Comparison of ENCODE assay signal across 1 cellular context in the genomic region with DNA sequence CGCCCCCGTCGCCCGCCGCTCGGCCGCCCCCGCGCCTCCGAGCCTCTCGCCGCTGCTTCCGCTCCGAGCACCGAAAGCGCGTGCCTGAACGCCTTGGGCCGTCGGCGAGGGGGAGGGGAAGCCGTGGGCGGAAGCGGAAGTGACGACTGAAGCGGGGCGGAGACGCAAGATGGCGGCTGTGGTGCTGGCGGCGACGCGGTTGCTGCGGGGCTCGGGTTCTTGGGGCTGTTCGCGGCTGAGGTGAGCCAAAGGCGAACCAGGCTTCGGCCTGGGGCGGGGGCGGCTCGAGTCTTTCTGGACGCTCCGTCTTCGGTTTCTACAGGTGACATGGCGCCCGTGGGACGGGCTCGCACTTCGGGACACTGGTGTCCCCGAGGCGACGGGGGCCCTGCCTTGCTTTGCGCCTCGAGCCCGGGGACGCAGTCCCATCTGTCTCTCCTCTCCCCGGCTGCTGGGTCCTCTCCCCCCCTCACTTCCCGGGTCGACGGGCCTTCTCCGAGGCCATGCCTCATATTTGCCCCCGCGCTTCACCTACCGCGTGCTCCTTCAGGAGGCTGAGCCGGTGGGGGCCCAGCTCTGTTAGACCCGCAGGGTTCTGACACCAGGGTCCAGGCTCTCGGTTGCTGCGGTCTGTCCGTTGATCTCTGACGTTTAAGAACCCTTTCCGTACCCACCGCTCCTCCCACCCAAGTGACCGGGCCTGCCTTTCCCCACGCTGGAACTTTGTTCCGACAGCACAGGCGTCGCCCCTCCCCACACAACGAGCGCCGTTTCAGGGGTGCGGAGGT.
TF ChIP-seq lines count a peak whose summit lies in the region.

Gene ENTR1 (minus strand): TSS at position 115 of the 788 bp plus-strand sequence. CDS start 217 bp downstream, outside the sequence.
Gene PMPCA (plus strand): TSS at position 159 of the 788 bp plus-strand sequence. CDS start 11 bp downstream, at position 170.

TF ChIP-seq in HepG2, 621 proteins besides CTCF, POLR2A, EP300 and RAD21 (continued from another document and continues in another):
- TF ChIP-seq, protein P1, sequence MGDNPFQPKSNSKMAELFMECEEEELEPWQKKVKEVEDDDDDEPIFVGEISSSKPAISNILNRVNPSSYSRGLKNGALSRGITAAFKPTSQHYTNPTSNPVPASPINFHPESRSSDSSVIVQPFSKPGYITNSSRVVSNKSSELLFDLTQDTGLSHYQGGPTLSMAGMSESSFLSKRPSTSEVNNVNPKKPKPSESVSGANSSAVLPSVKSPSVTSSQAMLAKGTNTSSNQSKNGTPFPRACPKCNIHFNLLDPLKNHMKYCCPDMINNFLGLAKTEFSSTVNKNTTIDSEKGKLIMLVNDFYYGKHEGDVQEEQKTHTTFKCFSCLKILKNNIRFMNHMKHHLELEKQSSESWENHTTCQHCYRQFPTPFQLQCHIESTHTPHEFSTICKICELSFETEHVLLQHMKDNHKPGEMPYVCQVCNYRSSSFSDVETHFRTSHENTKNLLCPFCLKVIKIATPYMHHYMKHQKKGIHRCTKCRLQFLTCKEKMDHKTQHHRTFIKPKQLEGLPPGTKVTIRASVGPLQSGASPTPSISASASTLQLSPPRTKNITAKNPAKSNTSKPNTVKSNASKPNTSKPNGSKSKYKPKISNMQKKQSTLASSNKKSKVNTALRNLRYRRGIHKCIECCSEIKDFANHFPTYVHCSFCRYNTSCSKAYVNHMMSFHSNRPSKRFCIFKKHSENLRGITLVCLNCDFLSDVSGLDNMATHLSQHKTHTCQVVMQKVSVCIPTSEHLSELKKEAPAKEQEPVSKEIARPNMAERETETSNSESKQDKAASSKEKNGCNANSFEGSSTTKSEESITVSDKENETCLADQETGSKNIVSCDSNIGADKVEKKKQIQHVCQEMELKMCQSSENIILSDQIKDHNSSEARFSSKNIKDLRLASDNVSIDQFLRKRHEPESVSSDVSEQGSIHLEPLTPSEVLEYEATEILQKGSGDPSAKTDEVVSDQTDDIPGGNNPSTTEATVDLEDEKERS (CRISPR knock-in tag; IDR thresholded peaks at IDR 0.05): no peak
- TF ChIP-seq POLR2G (IDR thresholded peaks at IDR 0.05; ENCODE audit: low read depth, low read length) (peak; percentile 91), RNF2 (conservative IDR thresholded peaks at IDR 0.05; ENCODE audit: low read depth) (no peak), ZNF737 (CRISPR knock-in tag; IDR thresholded peaks at IDR 0.05; ENCODE audit: borderline replicate concordance) (no peak), ZNF878 (CRISPR knock-in tag; IDR thresholded peaks at IDR 0.05) (no peak), POLR2AphosphoS2 (IDR thresholded peaks at IDR 0.05; ENCODE audit: low read depth, low read length) (no peak), ZNF777 (CRISPR knock-in tag; IDR thresholded peaks at IDR 0.05) (peak; percentile 84), ZNF616 (CRISPR knock-in tag; IDR thresholded peaks at IDR 0.05; ENCODE audit: low read depth) (peak; percentile 33; the same call in 1 of the 2 replicates), RELA (CRISPR knock-in tag; IDR thresholded peaks at IDR 0.05) (no peak), ATF4 (CRISPR knock-in tag; IDR thresholded peaks at IDR 0.05) (peak in 1 of 2 experiments; percentile 54; a peak in 1 of 4 replicates), ZKSCAN8 (CRISPR knock-in tag; IDR thresholded peaks at IDR 0.05; ENCODE audit: borderline replicate concordance) (no peak), TOE1 (CRISPR knock-in tag; IDR thresholded peaks at IDR 0.05) (0 out of 2 replicates have a peak, but pooled peaks have one; percentile 27), NRL (CRISPR knock-in tag; IDR thresholded peaks at IDR 0.05; ENCODE audit: borderline replicate concordance) (no peak), KMT2A (CRISPR knock-in tag; IDR thresholded peaks at IDR 0.05) (peak; percentile 88), KLF12 (CRISPR knock-in tag; IDR thresholded peaks at IDR 0.05; ENCODE audit: borderline replicate concordance) (peak; percentile 22; the same call in 1 of the 2 replicates), ZZZ3 (CRISPR knock-in tag; IDR thresholded peaks at IDR 0.05; ENCODE audit: borderline replicate concordance) (no peak), GABPB1 (CRISPR knock-in tag; IDR thresholded peaks at IDR 0.05) (peak; percentile 97), FOSL2 (CRISPR knock-in tag; IDR thresholded peaks at IDR 0.05) (peak; percentile 43), SRSF4 (IDR thresholded peaks at IDR 0.05; ENCODE audit: low read depth, low read length, poor library complexity, severe bottlenecking) (no peak), JDP2 (CRISPR knock-in tag; IDR thresholded peaks at IDR 0.05; ENCODE audit: borderline replicate concordance) (no peak; the same call in 1 of the 2 replicates), PBX2 (CRISPR knock-in tag; IDR thresholded peaks at IDR 0.05) (no peak), ATAD3A (CRISPR knock-in tag; IDR thresholded peaks at IDR 0.05) (no peak), ZNF678 (CRISPR knock-in tag; IDR thresholded peaks at IDR 0.05) (no peak), TOPORS (CRISPR knock-in tag; IDR thresholded peaks at IDR 0.05) (no peak), GFI1 (CRISPR knock-in tag; IDR thresholded peaks at IDR 0.05; ENCODE audit: borderline replicate concordance) (no peak), MTF1 (CRISPR knock-in tag; IDR thresholded peaks at IDR 0.05) (no peak), ETV5 (CRISPR knock-in tag; IDR thresholded peaks at IDR 0.05; ENCODE audit: borderline replicate concordance) (peak; percentile 95), ZNF530 (CRISPR knock-in tag; IDR thresholded peaks at IDR 0.05; ENCODE audit: low read depth) (no peak), ZKSCAN5 (CRISPR knock-in tag; IDR thresholded peaks at IDR 0.05) (no peak), MBD4 (IDR thresholded peaks at IDR 0.05; ENCODE audit: borderline replicate concordance, low read length) (no peak), ZBTB42 (CRISPR knock-in tag; IDR thresholded peaks at IDR 0.05) (peak; percentile 55; the same call in 1 of the 2 replicates), KLF16 (CRISPR knock-in tag; IDR thresholded peaks at IDR 0.05) (no peak), ZNF75D (CRISPR knock-in tag; IDR thresholded peaks at IDR 0.05; ENCODE audit: borderline replicate concordance) (no peak), BRF2 (CRISPR knock-in tag; IDR thresholded peaks at IDR 0.05) (no peak), ZNF510 (CRISPR knock-in tag; IDR thresholded peaks at IDR 0.05; ENCODE audit: low read depth) (no peak), SIN3A (IDR thresholded peaks at IDR 0.05; ENCODE audit: borderline replicate concordance, low read depth, low read length) (peak; percentile 81; the same call in 1 of the 2 replicates), ZNF232 (CRISPR knock-in tag; IDR thresholded peaks at IDR 0.05; ENCODE audit: borderline replicate concordance) (no peak)
- TF ChIP-seq, protein P2, sequence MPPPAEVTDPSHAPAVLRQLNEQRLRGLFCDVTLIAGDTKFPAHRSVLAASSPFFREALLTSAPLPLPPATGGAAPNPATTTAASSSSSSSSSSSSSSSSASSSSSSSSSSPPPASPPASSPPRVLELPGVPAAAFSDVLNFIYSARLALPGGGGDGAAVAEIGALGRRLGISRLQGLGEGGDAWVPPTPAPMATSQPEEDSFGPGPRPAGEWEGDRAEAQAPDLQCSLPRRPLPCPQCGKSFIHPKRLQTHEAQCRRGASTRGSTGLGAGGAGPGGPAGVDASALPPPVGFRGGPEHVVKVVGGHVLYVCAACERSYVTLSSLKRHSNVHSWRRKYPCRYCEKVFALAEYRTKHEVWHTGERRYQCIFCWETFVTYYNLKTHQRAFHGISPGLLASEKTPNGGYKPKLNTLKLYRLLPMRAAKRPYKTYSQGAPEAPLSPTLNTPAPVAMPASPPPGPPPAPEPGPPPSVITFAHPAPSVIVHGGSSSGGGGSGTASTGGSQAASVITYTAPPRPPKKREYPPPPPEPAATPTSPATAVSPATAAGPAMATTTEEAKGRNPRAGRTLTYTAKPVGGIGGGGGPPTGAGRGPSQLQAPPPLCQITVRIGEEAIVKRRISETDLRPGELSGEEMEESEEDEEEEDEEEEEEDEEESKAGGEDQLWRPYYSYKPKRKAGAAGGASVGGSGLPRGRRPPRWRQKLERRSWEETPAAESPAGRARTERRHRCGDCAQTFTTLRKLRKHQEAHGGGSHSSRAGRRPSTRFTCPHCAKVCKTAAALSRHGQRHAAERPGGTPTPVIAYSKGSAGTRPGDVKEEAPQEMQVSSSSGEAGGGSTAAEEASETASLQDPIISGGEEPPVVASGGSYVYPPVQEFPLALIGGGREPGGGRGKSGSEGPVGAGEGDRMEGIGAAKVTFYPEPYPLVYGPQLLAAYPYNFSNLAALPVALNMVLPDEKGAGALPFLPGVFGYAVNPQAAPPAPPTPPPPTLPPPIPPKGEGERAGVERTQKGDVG (CRISPR knock-in tag; IDR thresholded peaks at IDR 0.05; ENCODE audit: borderline replicate concordance): no peak
- TF ChIP-seq, protein P3, sequence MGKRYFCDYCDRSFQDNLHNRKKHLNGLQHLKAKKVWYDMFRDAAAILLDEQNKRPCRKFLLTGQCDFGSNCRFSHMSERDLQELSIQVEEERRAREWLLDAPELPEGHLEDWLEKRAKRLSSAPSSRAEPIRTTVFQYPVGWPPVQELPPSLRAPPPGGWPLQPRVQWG (CRISPR knock-in tag; IDR thresholded peaks at IDR 0.05; ENCODE audit: borderline replicate concordance, low read depth): no peak
- TF ChIP-seq, protein P4, sequence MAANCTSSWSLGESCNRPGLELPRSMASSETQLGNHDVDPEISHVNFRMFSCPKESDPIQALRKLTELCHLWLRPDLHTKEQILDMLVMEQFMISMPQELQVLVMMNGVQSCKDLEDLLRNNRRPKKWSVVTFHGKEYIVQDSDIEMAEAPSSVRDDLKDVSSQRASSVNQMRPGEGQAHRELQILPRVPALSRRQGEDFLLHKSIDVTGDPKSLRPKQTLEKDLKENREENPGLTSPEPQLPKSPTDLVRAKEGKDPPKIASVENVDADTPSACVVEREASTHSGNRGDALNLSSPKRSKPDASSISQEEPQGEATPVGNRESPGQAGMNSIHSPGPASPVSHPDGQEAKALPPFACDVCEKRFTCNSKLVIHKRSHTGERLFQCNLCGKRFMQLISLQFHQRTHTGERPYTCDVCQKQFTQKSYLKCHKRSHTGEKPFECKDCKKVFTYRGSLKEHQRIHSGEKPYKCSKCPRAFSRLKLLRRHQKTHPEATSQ (CRISPR knock-in tag; IDR thresholded peaks at IDR 0.05; ENCODE audit: borderline replicate concordance): no peak
- TF ChIP-seq, protein P5, sequence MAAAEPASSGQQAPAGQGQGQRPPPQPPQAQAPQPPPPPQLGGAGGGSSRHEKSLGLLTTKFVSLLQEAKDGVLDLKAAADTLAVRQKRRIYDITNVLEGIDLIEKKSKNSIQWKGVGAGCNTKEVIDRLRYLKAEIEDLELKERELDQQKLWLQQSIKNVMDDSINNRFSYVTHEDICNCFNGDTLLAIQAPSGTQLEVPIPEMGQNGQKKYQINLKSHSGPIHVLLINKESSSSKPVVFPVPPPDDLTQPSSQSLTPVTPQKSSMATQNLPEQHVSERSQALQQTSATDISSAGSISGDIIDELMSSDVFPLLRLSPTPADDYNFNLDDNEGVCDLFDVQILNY (CRISPR knock-in tag; conservative IDR thresholded peaks at IDR 0.05): no peak
- TF ChIP-seq, protein P6, sequence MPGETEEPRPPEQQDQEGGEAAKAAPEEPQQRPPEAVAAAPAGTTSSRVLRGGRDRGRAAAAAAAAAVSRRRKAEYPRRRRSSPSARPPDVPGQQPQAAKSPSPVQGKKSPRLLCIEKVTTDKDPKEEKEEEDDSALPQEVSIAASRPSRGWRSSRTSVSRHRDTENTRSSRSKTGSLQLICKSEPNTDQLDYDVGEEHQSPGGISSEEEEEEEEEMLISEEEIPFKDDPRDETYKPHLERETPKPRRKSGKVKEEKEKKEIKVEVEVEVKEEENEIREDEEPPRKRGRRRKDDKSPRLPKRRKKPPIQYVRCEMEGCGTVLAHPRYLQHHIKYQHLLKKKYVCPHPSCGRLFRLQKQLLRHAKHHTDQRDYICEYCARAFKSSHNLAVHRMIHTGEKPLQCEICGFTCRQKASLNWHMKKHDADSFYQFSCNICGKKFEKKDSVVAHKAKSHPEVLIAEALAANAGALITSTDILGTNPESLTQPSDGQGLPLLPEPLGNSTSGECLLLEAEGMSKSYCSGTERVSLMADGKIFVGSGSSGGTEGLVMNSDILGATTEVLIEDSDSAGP (CRISPR knock-in tag; IDR thresholded peaks at IDR 0.05; ENCODE audit: borderline replicate concordance): peak; percentile 63
- TF ChIP-seq, protein P7, sequence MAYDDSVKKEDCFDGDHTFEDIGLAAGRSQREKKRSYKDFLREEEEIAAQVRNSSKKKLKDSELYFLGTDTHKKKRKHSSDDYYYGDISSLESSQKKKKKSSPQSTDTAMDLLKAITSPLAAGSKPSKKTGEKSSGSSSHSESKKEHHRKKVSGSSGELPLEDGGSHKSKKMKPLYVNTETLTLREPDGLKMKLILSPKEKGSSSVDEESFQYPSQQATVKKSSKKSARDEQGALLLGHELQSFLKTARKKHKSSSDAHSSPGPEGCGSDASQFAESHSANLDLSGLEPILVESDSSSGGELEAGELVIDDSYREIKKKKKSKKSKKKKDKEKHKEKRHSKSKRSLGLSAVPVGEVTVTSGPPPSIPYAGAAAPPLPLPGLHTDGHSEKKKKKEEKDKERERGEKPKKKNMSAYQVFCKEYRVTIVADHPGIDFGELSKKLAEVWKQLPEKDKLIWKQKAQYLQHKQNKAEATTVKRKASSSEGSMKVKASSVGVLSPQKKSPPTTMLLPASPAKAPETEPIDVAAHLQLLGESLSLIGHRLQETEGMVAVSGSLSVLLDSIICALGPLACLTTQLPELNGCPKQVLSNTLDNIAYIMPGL (CRISPR knock-in tag; IDR thresholded peaks at IDR 0.05; ENCODE audit: borderline replicate concordance in 1 of 2, low read depth in 1 of 2): peak; percentile 60 to 70; a peak in 3 of 4 replicates
